In the genomic region with DNA sequence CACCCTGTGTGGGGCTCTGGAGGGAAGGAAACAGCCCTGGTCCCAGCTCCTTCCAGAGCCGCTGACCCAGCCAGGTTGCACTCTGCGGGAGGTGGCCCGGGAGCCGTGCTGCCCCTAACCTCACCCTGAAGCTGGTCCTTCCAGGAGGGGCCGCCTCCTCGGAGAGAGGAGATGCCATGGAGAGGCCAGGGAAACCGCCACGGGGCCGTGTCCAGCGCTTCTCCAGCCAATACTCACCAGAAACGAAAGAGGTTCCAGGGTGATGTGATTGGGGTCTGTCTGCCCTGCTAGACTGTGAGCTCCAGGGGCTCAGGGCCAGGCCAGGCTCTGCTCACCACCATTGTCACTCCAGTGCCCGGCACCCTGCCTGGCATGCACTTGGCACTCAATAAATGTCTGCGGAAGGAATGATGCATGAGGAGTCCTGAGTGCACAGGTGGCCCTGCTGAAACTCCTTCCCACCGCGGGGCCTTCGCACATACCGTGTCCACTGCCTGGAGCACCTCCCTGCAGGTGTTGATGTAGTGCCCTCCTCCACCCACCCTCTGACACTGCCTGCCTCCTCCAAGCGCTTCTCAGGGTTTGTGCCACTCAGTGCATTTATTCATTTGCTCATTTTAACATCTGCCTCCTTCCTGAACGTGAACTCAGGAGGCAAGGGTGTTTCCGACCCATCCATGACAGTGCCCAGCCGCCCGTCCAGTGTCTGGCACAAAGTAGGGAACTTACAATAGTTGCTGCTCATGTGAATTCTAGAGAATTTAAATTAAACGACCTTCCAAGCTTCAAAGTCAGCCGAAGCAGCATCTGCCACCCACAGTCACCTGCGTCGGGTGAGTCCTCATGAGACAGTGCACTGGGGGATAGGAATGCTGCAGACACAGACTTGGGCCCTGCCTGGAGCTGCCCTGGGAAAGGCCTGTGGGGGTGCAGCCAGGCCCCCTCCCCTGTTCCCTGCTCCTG, we compare ENCODE assay signal across 2 cellular contexts.
TF ChIP-seq lines count a peak whose summit lies in the region.

No MANE protein-coding gene starts in this region.

TF ChIP-seq in GM23338, 12 proteins besides CTCF, POLR2A, EP300 and RAD21:
- no peak for TF ChIP-seq STAT1 (IDR thresholded peaks at IDR 0.05; ENCODE audit: unreplicated experiment)
- TF ChIP-seq CREB1 (CRISPR knock-in tag; IDR thresholded peaks at IDR 0.05; ENCODE audit: low read depth): no peak
- TF ChIP-seq POLR2AphosphoS5 (IDR thresholded peaks at IDR 0.05; ENCODE audit: low read depth): no peak
- no peak for TF ChIP-seq ZNF331 (CRISPR knock-in tag; IDR thresholded peaks at IDR 0.05; ENCODE audit: low read depth)
- no peak for TF ChIP-seq EZH2phosphoT487 (IDR thresholded peaks at IDR 0.05; ENCODE audit: unreplicated experiment)
- TF ChIP-seq, protein P1, sequence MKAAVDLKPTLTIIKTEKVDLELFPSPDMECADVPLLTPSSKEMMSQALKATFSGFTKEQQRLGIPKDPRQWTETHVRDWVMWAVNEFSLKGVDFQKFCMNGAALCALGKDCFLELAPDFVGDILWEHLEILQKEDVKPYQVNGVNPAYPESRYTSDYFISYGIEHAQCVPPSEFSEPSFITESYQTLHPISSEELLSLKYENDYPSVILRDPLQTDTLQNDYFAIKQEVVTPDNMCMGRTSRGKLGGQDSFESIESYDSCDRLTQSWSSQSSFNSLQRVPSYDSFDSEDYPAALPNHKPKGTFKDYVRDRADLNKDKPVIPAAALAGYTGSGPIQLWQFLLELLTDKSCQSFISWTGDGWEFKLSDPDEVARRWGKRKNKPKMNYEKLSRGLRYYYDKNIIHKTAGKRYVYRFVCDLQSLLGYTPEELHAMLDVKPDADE (IDR thresholded peaks at IDR 0.05): no peak
- TF ChIP-seq ZNF114 (CRISPR knock-in tag; IDR thresholded peaks at IDR 0.05): no peak
- TF ChIP-seq, protein P2, sequence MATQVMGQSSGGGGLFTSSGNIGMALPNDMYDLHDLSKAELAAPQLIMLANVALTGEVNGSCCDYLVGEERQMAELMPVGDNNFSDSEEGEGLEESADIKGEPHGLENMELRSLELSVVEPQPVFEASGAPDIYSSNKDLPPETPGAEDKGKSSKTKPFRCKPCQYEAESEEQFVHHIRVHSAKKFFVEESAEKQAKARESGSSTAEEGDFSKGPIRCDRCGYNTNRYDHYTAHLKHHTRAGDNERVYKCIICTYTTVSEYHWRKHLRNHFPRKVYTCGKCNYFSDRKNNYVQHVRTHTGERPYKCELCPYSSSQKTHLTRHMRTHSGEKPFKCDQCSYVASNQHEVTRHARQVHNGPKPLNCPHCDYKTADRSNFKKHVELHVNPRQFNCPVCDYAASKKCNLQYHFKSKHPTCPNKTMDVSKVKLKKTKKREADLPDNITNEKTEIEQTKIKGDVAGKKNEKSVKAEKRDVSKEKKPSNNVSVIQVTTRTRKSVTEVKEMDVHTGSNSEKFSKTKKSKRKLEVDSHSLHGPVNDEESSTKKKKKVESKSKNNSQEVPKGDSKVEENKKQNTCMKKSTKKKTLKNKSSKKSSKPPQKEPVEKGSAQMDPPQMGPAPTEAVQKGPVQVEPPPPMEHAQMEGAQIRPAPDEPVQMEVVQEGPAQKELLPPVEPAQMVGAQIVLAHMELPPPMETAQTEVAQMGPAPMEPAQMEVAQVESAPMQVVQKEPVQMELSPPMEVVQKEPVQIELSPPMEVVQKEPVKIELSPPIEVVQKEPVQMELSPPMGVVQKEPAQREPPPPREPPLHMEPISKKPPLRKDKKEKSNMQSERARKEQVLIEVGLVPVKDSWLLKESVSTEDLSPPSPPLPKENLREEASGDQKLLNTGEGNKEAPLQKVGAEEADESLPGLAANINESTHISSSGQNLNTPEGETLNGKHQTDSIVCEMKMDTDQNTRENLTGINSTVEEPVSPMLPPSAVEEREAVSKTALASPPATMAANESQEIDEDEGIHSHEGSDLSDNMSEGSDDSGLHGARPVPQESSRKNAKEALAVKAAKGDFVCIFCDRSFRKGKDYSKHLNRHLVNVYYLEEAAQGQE (IDR thresholded peaks at IDR 0.05; ENCODE audit: unreplicated experiment): no peak
- TF ChIP-seq JUNB (IDR thresholded peaks at IDR 0.05; ENCODE audit: unreplicated experiment): no peak
TF ChIP-seq in GM23338: peak in this region for 0.

TF ChIP-seq in HepG2, 621 proteins besides CTCF, POLR2A, EP300 and RAD21:
- TF ChIP-seq ZSCAN25 (CRISPR knock-in tag; IDR thresholded peaks at IDR 0.05) (no peak), ZNF143 (CRISPR knock-in tag; IDR thresholded peaks at IDR 0.05) (no peak), ZNF883 (CRISPR knock-in tag; IDR thresholded peaks at IDR 0.05; ENCODE audit: not compliant biosample characterization) (peak; percentile 55), ZMYM3 (CRISPR knock-in tag; IDR thresholded peaks at IDR 0.05) (no peak), ZNF570 (CRISPR knock-in tag; IDR thresholded peaks at IDR 0.05; ENCODE audit: borderline replicate concordance) (no peak)
- TF ChIP-seq, protein P3, sequence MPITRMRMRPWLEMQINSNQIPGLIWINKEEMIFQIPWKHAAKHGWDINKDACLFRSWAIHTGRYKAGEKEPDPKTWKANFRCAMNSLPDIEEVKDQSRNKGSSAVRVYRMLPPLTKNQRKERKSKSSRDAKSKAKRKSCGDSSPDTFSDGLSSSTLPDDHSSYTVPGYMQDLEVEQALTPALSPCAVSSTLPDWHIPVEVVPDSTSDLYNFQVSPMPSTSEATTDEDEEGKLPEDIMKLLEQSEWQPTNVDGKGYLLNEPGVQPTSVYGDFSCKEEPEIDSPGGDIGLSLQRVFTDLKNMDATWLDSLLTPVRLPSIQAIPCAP (CRISPR knock-in tag; IDR thresholded peaks at IDR 0.05; ENCODE audit: low read depth): no peak
- TF ChIP-seq, protein P4, sequence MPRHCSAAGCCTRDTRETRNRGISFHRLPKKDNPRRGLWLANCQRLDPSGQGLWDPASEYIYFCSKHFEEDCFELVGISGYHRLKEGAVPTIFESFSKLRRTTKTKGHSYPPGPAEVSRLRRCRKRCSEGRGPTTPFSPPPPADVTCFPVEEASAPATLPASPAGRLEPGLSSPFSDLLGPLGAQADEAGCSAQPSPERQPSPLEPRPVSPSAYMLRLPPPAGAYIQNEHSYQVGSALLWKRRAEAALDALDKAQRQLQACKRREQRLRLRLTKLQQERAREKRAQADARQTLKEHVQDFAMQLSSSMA (CRISPR knock-in tag; IDR thresholded peaks at IDR 0.05): no peak
